In genomic region chr18:46622451-46622850, GRCh38 we compare ENCODE assay signal across 17 cellular contexts. TPM values are rescaled to one million over a fixed set of nuclear protein-coding genes. Genes with fewer than 3 reads are reported as not detected.
A peak's percentile ranks its signal among the peaks of the same experiment; 100 is the strongest.
DNase-seq lines count a peak whose midpoint lies in the region; ATAC-seq, FAIRE-seq and TF ChIP-seq lines count a peak whose summit lies in the region.
"Had no signal": no experiment of that assay in that cellular context is flagged by ENCODE, and none has a peak within 500 bp of the region (broad histone marks: within the 10 kb centered on the region; RNA-seq: fewer than 3 reads in every experiment).

No MANE protein-coding gene starts in this region.

- H3K4me1 Mint-ChIP-seq in activated naive CD8-positive, alpha-beta T cell treated with anti-CD3 and anti-CD28 coated beads, Interleukin-2, amount 10 ng/mL, durations not matched to agents 7 days and 5 days = peaks cover 39% of the 10 kb centered on the region
- H3K4me1 Mint-ChIP-seq in activated naive CD8-positive, alpha-beta T cell treated with anti-CD3 and anti-CD28 coated beads, Interleukin-2, amount 50 U/mL, for 24 hours = peaks cover 34% of the 10 kb centered on the region
- peaks cover 13% of the 10 kb centered on the region for H3K4me1 Mint-ChIP-seq in T-helper 17 cell

- H3K27me3 Mint-ChIP-seq in activated naive CD8-positive, alpha-beta T cell treated with anti-CD3 and anti-CD28 coated beads, Interleukin-2, amount 10 ng/mL, durations not matched to agents 7 days and 5 days = no peaks in the 10 kb centered on the region
- H3K27me3 Mint-ChIP-seq in activated naive CD8-positive, alpha-beta T cell treated with anti-CD3 and anti-CD28 coated beads, Interleukin-2, amount 50 U/mL, for 24 hours = no peaks in the 10 kb centered on the region
- H3K27me3 Mint-ChIP-seq in T-helper 17 cell = peaks cover 24% of the 10 kb centered on the region

- no peaks in the 10 kb centered on the region for H3K9me3 ChIP-seq in T-helper 17 cell (ENCODE audit: control insufficient read depth, low read length, poor library complexity, severe bottlenecking)
- H3K9me3 ChIP-seq: Peyer's patch, SJSA1 had no signal

- TF ChIP-seq CTCF in lower leg skin (IDR thresholded peaks at IDR 0.05) = no peak

- intact Hi-C loops in lower leg skin (cut with DNase I; ENCODE audit: low total_unique reads) = no loop called here

- no peak for FAIRE-seq in frontal cortex (lab: Jason Lieb, UNC)
- FAIRE-seq: GM12878 had no signal

- no peaks in the 10 kb centered on the region for H3K9me3 Mint-ChIP-seq in activated naive CD8-positive, alpha-beta T cell treated with anti-CD3 and anti-CD28 coated beads, Interleukin-2, amount 10 ng/mL, durations not matched to agents 7 days and 5 days
- no peaks in the 10 kb centered on the region for H3K9me3 Mint-ChIP-seq in activated naive CD8-positive, alpha-beta T cell treated with anti-CD3 and anti-CD28 coated beads, Interleukin-2, amount 50 U/mL, for 24 hours
- H3K9me3 Mint-ChIP-seq: H9, HFFc6 had no signal

- POLR2A ChIA-PET in activated naive CD8-positive, alpha-beta T cell treated with anti-CD3 and anti-CD28 coated beads, Interleukin-2, amount 10 ng/mL, durations not matched to agents 7 days and 5 days (lab: Charles Lee) = interaction anchor here (0.9 to 1.7 kb wide), 3 partner anchors 15 to 449 kb away, joined by 3 to 4 read pairs (median 3); a partner anchor contains a TSS

- DNase-seq in activated naive CD8-positive, alpha-beta T cell treated with anti-CD3 and anti-CD28 coated beads, Interleukin-2, amount 10 ng/mL, durations not matched to agents 7 days and 5 days = no peak
- DNase-seq in activated naive CD8-positive, alpha-beta T cell treated with anti-CD3 and anti-CD28 coated beads, Interleukin-2, amount 50 U/mL, for 24 hours = no peak
- no peak for DNase-seq in T-helper 17 cell
- peak; percentile 2 to 50 for DNase-seq in lower leg skin (ENCODE audit: low spot score in 2 of 2)
- DNase-seq in HK-2 (ENCODE audit: unreplicated experiment) = no peak
- no peak for DNase-seq in frontal cortex (ENCODE audit: low spot score in 2 of 2)
- no peak for DNase-seq in NCI-H146 (lab: John Stamatoyannopoulos, UW)
- DNase-seq: H9, NCI-H2081 treated with DMSO at 0.1 percent for 48 hours, Peyer's patch had no signal

- H3K36me3 Mint-ChIP-seq in activated naive CD8-positive, alpha-beta T cell treated with anti-CD3 and anti-CD28 coated beads, Interleukin-2, amount 10 ng/mL, durations not matched to agents 7 days and 5 days = peaks cover 2% of the 10 kb centered on the region
- no peaks in the 10 kb centered on the region for H3K36me3 Mint-ChIP-seq in activated naive CD8-positive, alpha-beta T cell treated with anti-CD3 and anti-CD28 coated beads, Interleukin-2, amount 50 U/mL, for 24 hours (ENCODE audit: low read depth)
- H3K36me3 Mint-ChIP-seq in T-helper 17 cell (ENCODE audit: low read depth) = peaks cover 2% of the 10 kb centered on the region

- no peak overlapping the region for H3K4me3 ChIP-seq in lower leg skin (ENCODE audit: low read depth, poor library complexity, severe bottlenecking)
- H3K4me3 ChIP-seq: GM12878, Peyer's patch, SJSA1 had no signal

- H3K4me3 Mint-ChIP-seq in activated naive CD8-positive, alpha-beta T cell treated with anti-CD3 and anti-CD28 coated beads, Interleukin-2, amount 10 ng/mL, durations not matched to agents 7 days and 5 days = no peak overlapping the region
- H3K4me3 Mint-ChIP-seq in activated naive CD8-positive, alpha-beta T cell treated with anti-CD3 and anti-CD28 coated beads, Interleukin-2, amount 50 U/mL, for 24 hours = no peak overlapping the region
- no peak overlapping the region for H3K4me3 Mint-ChIP-seq in T-helper 17 cell
- H3K4me3 Mint-ChIP-seq: H9, HFFc6 had no signal

- peak overlapping the region; percentile 84 for H3K27ac Mint-ChIP-seq in activated naive CD8-positive, alpha-beta T cell treated with anti-CD3 and anti-CD28 coated beads, Interleukin-2, amount 10 ng/mL, durations not matched to agents 7 days and 5 days
- no peak overlapping the region for H3K27ac Mint-ChIP-seq in activated naive CD8-positive, alpha-beta T cell treated with anti-CD3 and anti-CD28 coated beads, Interleukin-2, amount 50 U/mL, for 24 hours
- peak overlapping the region; percentile 32 for H3K27ac Mint-ChIP-seq in T-helper 17 cell
- H3K27ac Mint-ChIP-seq: H9, HFFc6 had no signal

- WGBS in lower leg skin, 2 donors = 96 to 100% methylated on average over 4 of the region's 4 CpGs

- no peak for ATAC-seq in activated naive CD8-positive, alpha-beta T cell treated with anti-CD3 and anti-CD28 coated beads, Interleukin-2, amount 10 ng/mL, durations not matched to agents 7 days and 5 days (ENCODE audit: low read depth)
- no peak for ATAC-seq in activated naive CD8-positive, alpha-beta T cell treated with anti-CD3 and anti-CD28 coated beads, Interleukin-2, amount 50 U/mL, for 24 hours
- ATAC-seq in T-helper 17 cell (no peak), HG02588 (IDR thresholded peaks at IDR 0.05; ENCODE audit: unreplicated experiment) (no peak)
- ATAC-seq: GM12878 had no signal

- TF ChIP-seq POLR2A in lower leg skin (IDR thresholded peaks at IDR 0.05) = no peak

RNA-seq across cellular contexts. Expression of gene LOXHD1, which starts 34.6 kb away (rescaled TPM):
- total RNA-seq in activated naive CD8-positive, alpha-beta T cell treated with anti-CD3 and anti-CD28 coated beads, Interleukin-2, amount 10 ng/mL, durations not matched to agents 7 days and 5 days = under 1 TPM; 0.26 to 0.39 TPM
- 1 to 10 TPM in 1 of 2 donors, under 1 TPM in 1; 0.30 to 1.5 TPM for total RNA-seq in T-helper 17 cell
- total RNA-seq in lower leg skin = under 1 TPM in 3 of 4 donors, not detected in 1; 0.02 to 0.97 (median 0.32) TPM
- 0.41 TPM for total RNA-seq in frontal cortex
- total RNA-seq: A172, GM12878, HFFc6, HT1080, OCI-LY7, SJSA1 had no signal

Comparison
In these comparisons a context has a peak if more than half of its experiments do, and no peak if none do; other contexts are left out.
1. DNase-seq: peak in lower leg skin (2 of 2); none in activated naive CD8-positive, alpha-beta T cell treated with anti-CD3 and anti-CD28 coated beads, Interleukin-2, amount 10 ng/mL, durations not matched to agents 7 days and 5 days (single experiment), activated naive CD8-positive, alpha-beta T cell treated with anti-CD3 and anti-CD28 coated beads, Interleukin-2, amount 50 U/mL, for 24 hours (single experiment), T-helper 17 cell (0 of 3), HK-2 (single experiment), frontal cortex (0 of 2) and NCI-H146 (single experiment).